In the genomic region with DNA sequence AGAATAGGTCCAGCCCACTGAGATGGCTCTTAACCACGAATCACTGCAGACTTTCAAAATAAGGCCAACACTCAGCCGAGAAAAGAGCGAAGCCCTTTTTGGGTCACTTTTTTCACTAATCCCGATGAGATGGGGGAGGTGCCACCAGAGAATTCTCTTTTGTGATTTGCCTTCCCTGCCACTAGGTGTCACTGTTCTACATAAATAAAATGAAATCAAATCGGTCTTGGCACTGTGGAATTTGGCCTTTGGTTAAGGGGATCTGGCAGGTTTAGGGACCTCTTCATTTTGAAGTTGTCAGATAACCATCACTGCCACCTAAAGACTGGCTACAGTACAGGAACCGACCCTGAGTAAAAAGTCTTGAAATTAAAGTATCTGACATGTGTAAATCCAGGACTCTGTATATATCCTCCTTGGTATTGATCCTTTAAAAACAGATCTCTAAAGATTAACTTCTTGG, we compare ENCODE assay signal across 8 cellular contexts.
DNase-seq lines count a peak whose midpoint lies in the region; ATAC-seq, FAIRE-seq and TF ChIP-seq lines count a peak whose summit lies in the region.

No MANE protein-coding gene starts in this region.

- peak; percentile 63 for DNase-seq in DMS153 (lab: John Stamatoyannopoulos, UW)
- peak; percentile 5 for DNase-seq in HTR-8/SVneo (ENCODE audit: insufficient read length, low spot score)
- peak; percentile 21 for DNase-seq in NCI-H774 (lab: John Stamatoyannopoulos, UW)
- DNase-seq in activated T-cell treated with anti-CD3 and anti-CD28 coated beads, Interleukin-2, amount 50 U/mL, for 1 hour = peak; percentile 15
- peak; percentile 51 for DNase-seq in globus pallidus (ENCODE audit: low spot score)
- DNase-seq in prostate gland (ENCODE audit: low spot score) = peak; percentile 13

- 6% methylated on average over 6 of the region's 6 CpGs for WGBS in prostate gland

- no peaks in the 10 kb centered on the region for H3K9me3 ChIP-seq in prostate gland

- no peaks in the 10 kb centered on the region for H3K36me3 ChIP-seq in prostate gland

- no peak overlapping the region for H3K4me3 ChIP-seq in prostate gland

- intact Hi-C loops in prostate gland (cut with DNase I) = no loop called here

- FAIRE-seq in HTR-8/SVneo (lab: Jason Lieb, UNC) = no peak

- no peaks in the 10 kb centered on the region for H3K27me3 ChIP-seq in prostate gland (replicated peaks; ENCODE audit: insufficient read depth)

- no peak for TF ChIP-seq POLR2A in prostate gland (IDR thresholded peaks at IDR 0.05)

- no peaks in the 10 kb centered on the region for H3K4me1 ChIP-seq in prostate gland (replicated peaks)

- H3K27ac ChIP-seq in prostate gland = no peak overlapping the region

- TF ChIP-seq CTCF in prostate gland (IDR thresholded peaks at IDR 0.05) = peak in 3 of 4 experiments; percentile 54 to 78 (median 61)

- ATAC-seq in GM21528 (IDR thresholded peaks at IDR 0.05; ENCODE audit: low FRiP score, unreplicated experiment) (no peak), GM18870 (IDR thresholded peaks at IDR 0.05; ENCODE audit: unreplicated experiment) (no peak)

Comparison
In these comparisons a context has a peak if more than half of its experiments do, and no peak if none do; other contexts are left out.
1. DNase-seq: peak in every context shown above with its lines; median percentile 63 in DMS153; 51 in globus pallidus; 21 in NCI-H774; 15 in activated T-cell treated with anti-CD3 and anti-CD28 coated beads, Interleukin-2, amount 50 U/mL, for 1 hour; 13 in prostate gland; 5 in HTR-8/SVneo.